Comparison of ENCODE assay signal across 31 cellular contexts in the genomic region with DNA sequence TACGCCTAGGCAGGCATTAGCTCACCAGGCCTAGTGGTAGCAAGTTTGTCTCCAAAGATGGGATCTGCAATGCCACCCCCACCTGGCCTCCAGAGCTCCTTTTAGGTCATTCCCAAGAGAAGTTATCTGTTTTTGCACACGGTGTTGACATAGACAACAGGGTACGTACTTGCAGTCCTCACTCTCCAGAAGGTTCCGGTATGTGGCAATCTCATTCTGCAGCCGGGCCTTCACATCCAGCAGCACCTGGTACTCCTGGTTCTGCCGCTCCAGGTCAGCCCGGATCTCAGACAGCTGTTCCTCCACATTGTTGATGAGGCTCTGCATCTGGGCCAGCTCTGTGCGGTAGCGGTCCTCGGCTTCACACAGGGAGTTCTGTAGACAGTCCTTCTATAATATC. TPM values are rescaled to one million over a fixed set of nuclear protein-coding genes. Genes with fewer than 3 reads are reported as not detected.
DNase-seq lines count a peak whose midpoint lies in the region; ATAC-seq, FAIRE-seq and TF ChIP-seq lines count a peak whose summit lies in the region.
"Had no signal": no experiment of that assay in that cellular context is flagged by ENCODE, and none has a peak within 500 bp of the region (broad histone marks: within the 10 kb centered on the region; RNA-seq: fewer than 3 reads in every experiment).

No MANE protein-coding gene starts in this region.

- no peaks in the 10 kb centered on the region for H3K4me1 ChIP-seq in K562 (replicated peaks in 1 of 2; ENCODE audit: control insufficient read depth in 2 of 2, insufficient read depth in 2 of 2, low read length in 2 of 2)
- peaks cover 0 to 4% of the 10 kb centered on the region in 2 experiments for H3K4me1 ChIP-seq in trophoblast cell (ENCODE audit: control insufficient read depth in 1 of 2, insufficient read depth in 2 of 2, low read length in 2 of 2)
- H3K4me1 ChIP-seq in smooth muscle cell (ENCODE audit: low read depth): no peaks in the 10 kb centered on the region
- H3K4me1 ChIP-seq: BE2C had no signal

- CTCF ChIA-PET in K562 (lab: Yijun Ruan, JAX; ENCODE audit: low intra/inter-chr PET ratio): no interaction called here

- ATAC-seq in K562: no peak
- ATAC-seq: GM12878 had no signal

- H3K27me3 ChIP-seq in K562 (ENCODE audit: control insufficient read depth in 2 of 2, insufficient read depth in 2 of 2, low read length in 2 of 2): peaks cover 11 to 51% of the 10 kb centered on the region in 2 experiments; a peak in 3 of 5 replicates
- H3K27me3 ChIP-seq in trophoblast cell (ENCODE audit: insufficient read depth, low read length): no peaks in the 10 kb centered on the region
- H3K27me3 ChIP-seq in smooth muscle cell (ENCODE audit: low read depth): no peaks in the 10 kb centered on the region
- H3K27me3 ChIP-seq: BE2C, BLaER1 had no signal

- H2AFZ ChIP-seq in K562 (ENCODE audit: low read depth, low read length) (no peak overlapping the region), trophoblast cell (ENCODE audit: insufficient read depth, low read length, poor library complexity) (no peak overlapping the region), smooth muscle cell (ENCODE audit: low read depth) (no peak overlapping the region)

- no peaks in the 10 kb centered on the region for H3K79me1 ChIP-seq in trophoblast cell (ENCODE audit: low read length)

- no peak overlapping the region for H3K4ac ChIP-seq in trophoblast cell (ENCODE audit: low read depth, low read length)

- no peak for FAIRE-seq in K562 (lab: Jason Lieb, UNC)
- FAIRE-seq: A204.1, GM12878, GM12892, GM18507 had no signal

- BruUV-seq in K562 (replicated peaks; lab: Mats Ljungman, UMichigan): no TSS peak

- H3K4me2 ChIP-seq in K562 (ENCODE audit: insufficient read depth, low read length) (no peak overlapping the region), trophoblast cell (ENCODE audit: low read length) (no peak overlapping the region), smooth muscle cell (no peak overlapping the region)
- H3K4me2 ChIP-seq: BLaER1 had no signal

- no peak for TF ChIP-seq CTCF in K562 (IDR thresholded peaks at IDR 0.05 in 2 of 3, conservative IDR thresholded peaks at IDR 0.05 in 1 of 3; ENCODE audit: insufficient read depth in 2 of 3, low read depth in 1 of 3, low read length in 3 of 3)
- no peak for TF ChIP-seq CTCF in smooth muscle cell (IDR thresholded peaks at IDR 0.05; ENCODE audit: borderline replicate concordance, insufficient read depth, poor library complexity, severe bottlenecking)

- H3K9ac ChIP-seq in K562 (ENCODE audit: insufficient read depth in 1 of 2, low read depth in 2 of 2, low read length in 2 of 2) (no peak overlapping the region), trophoblast cell (ENCODE audit: low read length) (no peak overlapping the region), smooth muscle cell (ENCODE audit: low read depth) (no peak overlapping the region)
- H3K9ac ChIP-seq: BLaER1 had no signal

- no peak overlapping the region for H3K18ac ChIP-seq in trophoblast cell (ENCODE audit: low read length)

- DNase-seq in K562 (ENCODE audit: extremely low read depth in 1 of 4, low spot score in 3 of 4): no peak
- DNase-seq in ecto neural progenitor cell (ENCODE audit: low spot score): peak; percentile 34
- peak; percentile 82 to 90 for DNase-seq in trophoblast cell
- DNase-seq in smooth muscle cell (lab: John Stamatoyannopoulos, UW; ENCODE audit: unreplicated experiment): no peak
- DNase-seq in H4 (ENCODE audit: low spot score): no peak
- no peak for DNase-seq in NCI-H510A treated with DMSO at 0.1 percent for 48 hours (lab: John Stamatoyannopoulos, UW)
- DNase-seq: 8988T; ACHN; BE2C; C1 segment of cervical spinal cord; CD4-positive, alpha-beta memory T cell; CD4-positive, CD25-positive, alpha-beta regulatory T cell; CD8-positive, alpha-beta memory T cell; COR-L47; DMS 273 treated with DMSO at 0.1 percent for 48 hours; DMS153; DMS53; DMS79; DND-41; EL; GDM1 had no signal

- H3K23ac ChIP-seq in trophoblast cell (ENCODE audit: low read length): no peak overlapping the region

- no peak overlapping the region for H2BK5ac ChIP-seq in trophoblast cell (ENCODE audit: low read depth, low read length, poor library complexity)

- TF ChIP-seq POLR2A in K562 (conservative IDR thresholded peaks at IDR 0.05): no peak

- no peak overlapping the region for H2BK12ac ChIP-seq in trophoblast cell (ENCODE audit: low read length)

- no peak overlapping the region for H2AK5ac ChIP-seq in trophoblast cell (ENCODE audit: low read length)

- 3% methylated on average over 10 of the region's 10 CpGs for WGBS in K562 (ENCODE audit: insufficient coverage, low coverage, missing lambda C conversion rate)
- whole genome bisulfite sequencing in trophoblast cell (ENCODE audit: extremely low coverage, insufficient coverage, insufficient read length): no CpG with 5 or more reads among the region's 10 CpGs
- 96% methylated on average over 10 of the region's 10 CpGs for WGBS in smooth muscle cell (ENCODE audit: low lambda C conversion rate)

- H3K36me3 ChIP-seq in K562 (ENCODE audit: control insufficient read depth, insufficient read depth, low read length) (no peaks in the 10 kb centered on the region), trophoblast cell (ENCODE audit: control insufficient read depth in 1 of 2, insufficient read depth in 2 of 2, low read length in 2 of 2) (no peaks in the 10 kb centered on the region), smooth muscle cell (ENCODE audit: low read depth) (no peaks in the 10 kb centered on the region)
- H3K36me3 ChIP-seq: BE2C, BLaER1 had no signal

- no peak overlapping the region for H2BK120ac ChIP-seq in trophoblast cell (ENCODE audit: insufficient read depth, low read length, poor library complexity)

- intact Hi-C loops in K562 (cut with micrococcal nuclease): no loop called here

- no peak overlapping the region for H4K12ac ChIP-seq in trophoblast cell (ENCODE audit: low read depth, low read length)

- TF ChIP-seq RAD21 in K562 (CRISPR knock-in tag; conservative IDR thresholded peaks at IDR 0.05 in 1 of 2, IDR thresholded peaks at IDR 0.05 in 1 of 2): no peak

- POLR2A ChIA-PET in K562 (lab: Yijun Ruan, JAX): interaction anchor here (1.8 kb wide), 1 partner anchor 10 kb away, joined by 8 read pairs; no protein-coding TSS in a partner anchor

- H3K79me2 ChIP-seq in K562 (ENCODE audit: control insufficient read depth, insufficient read depth, low read length): no peaks in the 10 kb centered on the region
- H3K79me2 ChIP-seq in trophoblast cell (ENCODE audit: control insufficient read depth, insufficient read depth, low read length, poor library complexity): no peaks in the 10 kb centered on the region
- H3K79me2 ChIP-seq in smooth muscle cell (ENCODE audit: low read depth): no peaks in the 10 kb centered on the region

- in situ Hi-C loops in K562 (cut with MboI): no loop called here

- H3K14ac ChIP-seq in trophoblast cell (ENCODE audit: low read length): no peak overlapping the region

- H4K8ac ChIP-seq in trophoblast cell (ENCODE audit: low read depth, low read length): no peak overlapping the region

- no peak overlapping the region for H3K4me3 ChIP-seq in K562
- no peak overlapping the region for H3K4me3 ChIP-seq in trophoblast cell (ENCODE audit: low read depth, low read length)
- no peak overlapping the region for H3K4me3 ChIP-seq in smooth muscle cell
- H3K4me3 ChIP-seq: BLaER1, GM12878 had no signal

- H3K9me3 ChIP-seq in K562 (replicated peaks; ENCODE audit: control insufficient read depth, insufficient read depth, low read depth, low read length) (no peaks in the 10 kb centered on the region), trophoblast cell (ENCODE audit: insufficient read depth, low read depth, low read length) (peaks cover 3% of the 10 kb centered on the region), smooth muscle cell (replicated peaks; ENCODE audit: low read depth) (no peaks in the 10 kb centered on the region)
- H3K9me3 ChIP-seq: BE2C, BLaER1 had no signal

- TF ChIP-seq EP300 in K562 (IDR thresholded peaks at IDR 0.05; ENCODE audit: low read length): no peak

- H4K20me1 ChIP-seq in K562 (replicated peaks; ENCODE audit: control insufficient read depth, insufficient read depth, low read length) (no peaks in the 10 kb centered on the region; the same call in 1 of the 2 replicates), smooth muscle cell (ENCODE audit: low read depth) (no peaks in the 10 kb centered on the region)
- H4K20me1 ChIP-seq: BLaER1 had no signal

- peaks cover 9% of the 10 kb centered on the region for H3F3A ChIP-seq in smooth muscle cell (ENCODE audit: low read depth)

- H4K91ac ChIP-seq in trophoblast cell (ENCODE audit: low read depth, low read length): no peak overlapping the region

- no peaks in the 10 kb centered on the region for H3K9me1 ChIP-seq in K562 (ENCODE audit: control insufficient read depth, insufficient read depth, low read length)

- H3K27ac ChIP-seq in K562 (ENCODE audit: extremely low read depth, low read depth, low read length) (no peak overlapping the region), trophoblast cell (ENCODE audit: low read depth, low read length) (no peak overlapping the region), smooth muscle cell (ENCODE audit: low read depth) (no peak overlapping the region)
- H3K27ac ChIP-seq: BLaER1 had no signal

RNA-seq across cellular contexts. Expression of a gene that starts 9.8 kb away (rescaled TPM):
- not detected in 2 replicates for total RNA-seq in K562 (2011; cell fraction: chromatin; rRNA removed; ENCODE audit: low replicate concordance)
- total RNA-seq in K562 (2011; cell fraction: nucleolus; rRNA removed): not detected in 2 replicates
- total RNA-seq in K562 (2011; cell fraction: nucleoplasm; rRNA removed): not detected in 2 replicates
- total RNA-seq in K562 (2014; rRNA removed) (not detected in 2 replicates), K562 (2014; rRNA removed; fragmentation: Illumina TruSeq; extraction: Trizol) (not detected in 2 replicates), K562 (2015; rRNA removed; fragmentation: Illumina TruSeq; extraction: Trizol) (not detected in 2 replicates), K562 (2021) (not detected in 2 replicates), smooth muscle cell (not detected in 2 replicates)
- polyA plus RNA-seq in K562 (2011; rRNA removed) (not detected in 2 replicates), K562 (2014; fragmentation: Illumina TruSeq; extraction: Trizol) (not detected in 2 replicates), K562 (2014; fragmentation: Nextera tagmentation; extraction: Ambion mirVana) (not detected), K562 (2014; rRNA removed) (not detected in 2 replicates), smooth muscle cell (not detected in 2 replicates)
- polyA plus RNA-seq in K562 (2011; cell fraction: cytosol; rRNA removed): not detected in 2 replicates
- not detected in 2 replicates for polyA plus RNA-seq in K562 (2011; cell fraction: nucleus; rRNA removed)
- not detected in 2 replicates for polyA plus RNA-seq in K562 (2012)
- polyA minus RNA-seq in K562 (2011; rRNA and poly(A)+ RNA removed): not detected in 2 replicates
- not detected in 2 replicates for polyA minus RNA-seq in K562 (2011; cell fraction: cytosol; rRNA and poly(A)+ RNA removed)
- not detected in 2 replicates for polyA minus RNA-seq in K562 (2011; cell fraction: nucleus; rRNA and poly(A)+ RNA removed)
- not detected in 2 replicates for polyA plus RNA-seq in trophoblast cell (2013)
- total RNA-seq in H4 (2014; rRNA removed; shearing (Covaris generic)): not detected in 2 replicates
- total RNA-seq: A673; CD4-positive, alpha-beta memory T cell; CD4-positive, CD25-positive, alpha-beta regulatory T cell; CD8-positive, alpha-beta memory T cell; Daoy; G401; GM12878 had no signal
- polyA plus RNA-seq: AG04450; CD14-positive monocyte; CD4-positive, alpha-beta memory T cell; CD4-positive, CD25-positive, alpha-beta regulatory T cell; CD8-positive, alpha-beta memory T cell; GM12878 had no signal

RNA-seq across cellular contexts. Expression of a gene that starts 17.2 kb away (rescaled TPM):
- total RNA-seq in K562 (2011; cell fraction: chromatin; rRNA removed; ENCODE audit: low replicate concordance): not detected in 2 replicates
- total RNA-seq in K562 (2011; cell fraction: nucleolus; rRNA removed): not detected in 2 replicates
- not detected in 2 replicates for total RNA-seq in K562 (2011; cell fraction: nucleoplasm; rRNA removed)
- total RNA-seq in K562 (2014; rRNA removed) (not detected in 2 replicates), K562 (2014; rRNA removed; fragmentation: Illumina TruSeq; extraction: Trizol) (not detected in 2 replicates), K562 (2015; rRNA removed; fragmentation: Illumina TruSeq; extraction: Trizol) (not detected in 2 replicates), K562 (2021) (not detected in 2 replicates), smooth muscle cell (0.18 and 0.40 TPM in 2 replicates)
- polyA plus RNA-seq in K562 (2011; rRNA removed) (not detected in 2 replicates), K562 (2014; fragmentation: Illumina TruSeq; extraction: Trizol) (not detected in 2 replicates), K562 (2014; fragmentation: Nextera tagmentation; extraction: Ambion mirVana) (not detected), K562 (2014; rRNA removed) (not detected in 2 replicates), smooth muscle cell (not detected in 2 replicates)
- not detected in 2 replicates for polyA plus RNA-seq in K562 (2011; cell fraction: cytosol; rRNA removed)
- not detected in 2 replicates for polyA plus RNA-seq in K562 (2011; cell fraction: nucleus; rRNA removed)
- not detected in 2 replicates for polyA plus RNA-seq in K562 (2012)
- not detected in 2 replicates for polyA minus RNA-seq in K562 (2011; rRNA and poly(A)+ RNA removed)
- not detected in 2 replicates for polyA minus RNA-seq in K562 (2011; cell fraction: cytosol; rRNA and poly(A)+ RNA removed)
- polyA minus RNA-seq in K562 (2011; cell fraction: nucleus; rRNA and poly(A)+ RNA removed): not detected in 2 replicates
- 0.03 and 0.07 TPM in 2 replicates for polyA plus RNA-seq in trophoblast cell (2013)
- total RNA-seq in H4 (2014; rRNA removed; shearing (Covaris generic)): not detected in 2 replicates
- total RNA-seq: A673; CD4-positive, alpha-beta memory T cell; CD4-positive, CD25-positive, alpha-beta regulatory T cell; CD8-positive, alpha-beta memory T cell; Daoy; G401; GM12878 had no signal
- polyA plus RNA-seq: AG04450; CD14-positive monocyte; CD4-positive, alpha-beta memory T cell; CD4-positive, CD25-positive, alpha-beta regulatory T cell; CD8-positive, alpha-beta memory T cell; GM12878 had no signal

RNA-seq across cellular contexts. Expression of a gene that starts 25.1 kb away (rescaled TPM):
- total RNA-seq in K562 (2011; cell fraction: chromatin; rRNA removed; ENCODE audit: low replicate concordance): not detected in 2 replicates
- not detected in 2 replicates for total RNA-seq in K562 (2011; cell fraction: nucleolus; rRNA removed)
- total RNA-seq in K562 (2011; cell fraction: nucleoplasm; rRNA removed): not detected in 2 replicates
- total RNA-seq in K562 (2014; rRNA removed): not detected in 2 replicates
- total RNA-seq in K562 (2014; rRNA removed; fragmentation: Illumina TruSeq; extraction: Trizol): not detected in 2 replicates
- total RNA-seq in K562 (2015; rRNA removed; fragmentation: Illumina TruSeq; extraction: Trizol): not detected in 2 replicates
- not detected in 2 replicates for total RNA-seq in K562 (2021)
- not detected in 2 replicates for polyA plus RNA-seq in K562 (2011; rRNA removed)
- not detected in 2 replicates for polyA plus RNA-seq in K562 (2011; cell fraction: cytosol; rRNA removed)
- not detected in 2 replicates for polyA plus RNA-seq in K562 (2011; cell fraction: nucleus; rRNA removed)
- polyA plus RNA-seq in K562 (2012): not detected in 2 replicates
- not detected in 2 replicates for polyA plus RNA-seq in K562 (2014; fragmentation: Illumina TruSeq; extraction: Trizol)
- not detected for polyA plus RNA-seq in K562 (2014; fragmentation: Nextera tagmentation; extraction: Ambion mirVana)
- not detected in 2 replicates for polyA plus RNA-seq in K562 (2014; rRNA removed)
- not detected in 2 replicates for polyA minus RNA-seq in K562 (2011; rRNA and poly(A)+ RNA removed)
- polyA minus RNA-seq in K562 (2011; cell fraction: cytosol; rRNA and poly(A)+ RNA removed): not detected in 2 replicates
- polyA minus RNA-seq in K562 (2011; cell fraction: nucleus; rRNA and poly(A)+ RNA removed): not detected in 2 replicates
- polyA plus RNA-seq in trophoblast cell (2013): not detected in 2 replicates
- total RNA-seq in smooth muscle cell: 18.6 and 23.1 TPM in 2 replicates
- polyA plus RNA-seq in smooth muscle cell: 5.3 and 8.5 TPM in 2 replicates
- 0.12 and 0.21 TPM in 2 replicates for total RNA-seq in H4 (2014; rRNA removed; shearing (Covaris generic))
- total RNA-seq: A673; CD4-positive, alpha-beta memory T cell; CD4-positive, CD25-positive, alpha-beta regulatory T cell; CD8-positive, alpha-beta memory T cell; G401; GM12878 had no signal
- polyA plus RNA-seq: CD14-positive monocyte; CD4-positive, alpha-beta memory T cell; CD4-positive, CD25-positive, alpha-beta regulatory T cell; CD8-positive, alpha-beta memory T cell; GM12878 had no signal

RNA-seq across cellular contexts. Expression of a gene that starts 33.6 kb away (rescaled TPM):
- total RNA-seq in K562 (2011; cell fraction: chromatin; rRNA removed; ENCODE audit: low replicate concordance): not detected in 2 replicates
- total RNA-seq in K562 (2011; cell fraction: nucleolus; rRNA removed): not detected in 2 replicates
- not detected in 2 replicates for total RNA-seq in K562 (2011; cell fraction: nucleoplasm; rRNA removed)
- total RNA-seq in K562 (2014; rRNA removed): not detected in 2 replicates
- not detected in 2 replicates for total RNA-seq in K562 (2014; rRNA removed; fragmentation: Illumina TruSeq; extraction: Trizol)
- total RNA-seq in K562 (2015; rRNA removed; fragmentation: Illumina TruSeq; extraction: Trizol): not detected in 2 replicates
- not detected in 2 replicates for total RNA-seq in K562 (2021)
- not detected in 2 replicates for polyA plus RNA-seq in K562 (2011; rRNA removed)
- polyA plus RNA-seq in K562 (2011; cell fraction: cytosol; rRNA removed): not detected in 2 replicates
- polyA plus RNA-seq in K562 (2011; cell fraction: nucleus; rRNA removed): not detected in 2 replicates
- not detected in 2 replicates for polyA plus RNA-seq in K562 (2012)
- polyA plus RNA-seq in K562 (2014; fragmentation: Illumina TruSeq; extraction: Trizol): not detected in 2 replicates
- not detected for polyA plus RNA-seq in K562 (2014; fragmentation: Nextera tagmentation; extraction: Ambion mirVana)
- not detected in 2 replicates for polyA plus RNA-seq in K562 (2014; rRNA removed)
- not detected in 2 replicates for polyA minus RNA-seq in K562 (2011; rRNA and poly(A)+ RNA removed)
- not detected in 2 replicates for polyA minus RNA-seq in K562 (2011; cell fraction: cytosol; rRNA and poly(A)+ RNA removed)
- not detected in 2 replicates for polyA minus RNA-seq in K562 (2011; cell fraction: nucleus; rRNA and poly(A)+ RNA removed)
- not detected in 2 replicates for polyA plus RNA-seq in trophoblast cell (2013)
- total RNA-seq in smooth muscle cell: not detected in 2 replicates
- not detected in 2 replicates for polyA plus RNA-seq in smooth muscle cell
- total RNA-seq in H4 (2014; rRNA removed; shearing (Covaris generic)): not detected in 2 replicates
- total RNA-seq: A673; CD4-positive, alpha-beta memory T cell; CD4-positive, CD25-positive, alpha-beta regulatory T cell; CD8-positive, alpha-beta memory T cell; Daoy; G401; GM12878 had no signal
- polyA plus RNA-seq: CD14-positive monocyte; CD4-positive, alpha-beta memory T cell; CD4-positive, CD25-positive, alpha-beta regulatory T cell; CD8-positive, alpha-beta memory T cell; GM12878 had no signal

RNA-seq across cellular contexts. Expression of a gene that starts 37.6 kb away (rescaled TPM):
- total RNA-seq in K562 (2011; cell fraction: chromatin; rRNA removed; ENCODE audit: low replicate concordance): not detected in 2 replicates
- not detected in 2 replicates for total RNA-seq in K562 (2011; cell fraction: nucleolus; rRNA removed)
- total RNA-seq in K562 (2011; cell fraction: nucleoplasm; rRNA removed): not detected in 2 replicates
- total RNA-seq in K562 (2014; rRNA removed): not detected in 2 replicates
- not detected in 2 replicates for total RNA-seq in K562 (2014; rRNA removed; fragmentation: Illumina TruSeq; extraction: Trizol)
- total RNA-seq in K562 (2015; rRNA removed; fragmentation: Illumina TruSeq; extraction: Trizol): not detected in 2 replicates
- total RNA-seq in K562 (2021): not detected in 2 replicates
- not detected in 2 replicates for polyA plus RNA-seq in K562 (2011; rRNA removed)
- polyA plus RNA-seq in K562 (2011; cell fraction: cytosol; rRNA removed): not detected in 2 replicates
- polyA plus RNA-seq in K562 (2011; cell fraction: nucleus; rRNA removed): not detected in 2 replicates
- polyA plus RNA-seq in K562 (2012): not detected in 2 replicates
- not detected in 2 replicates for polyA plus RNA-seq in K562 (2014; fragmentation: Illumina TruSeq; extraction: Trizol)
- not detected for polyA plus RNA-seq in K562 (2014; fragmentation: Nextera tagmentation; extraction: Ambion mirVana)
- not detected in 2 replicates for polyA plus RNA-seq in K562 (2014; rRNA removed)
- polyA minus RNA-seq in K562 (2011; rRNA and poly(A)+ RNA removed): not detected in 2 replicates
- polyA minus RNA-seq in K562 (2011; cell fraction: cytosol; rRNA and poly(A)+ RNA removed): not detected in 2 replicates
- polyA minus RNA-seq in K562 (2011; cell fraction: nucleus; rRNA and poly(A)+ RNA removed): not detected in 2 replicates
- 0.03 and 0.04 TPM in 2 replicates for polyA plus RNA-seq in trophoblast cell (2013)
- 2.3 and 2.7 TPM in 2 replicates for total RNA-seq in smooth muscle cell
- polyA plus RNA-seq in smooth muscle cell: 1.1 and 1.8 TPM in 2 replicates
- total RNA-seq in H4 (2014; rRNA removed; shearing (Covaris generic)): not detected in 2 replicates
- total RNA-seq: A673; CD4-positive, alpha-beta memory T cell; CD4-positive, CD25-positive, alpha-beta regulatory T cell; CD8-positive, alpha-beta memory T cell; Daoy; G401; GM12878 had no signal
- polyA plus RNA-seq: AG04450; CD14-positive monocyte; CD4-positive, alpha-beta memory T cell; CD4-positive, CD25-positive, alpha-beta regulatory T cell; CD8-positive, alpha-beta memory T cell; GM12878 had no signal

Comparison
In these comparisons a context has a peak if more than half of its experiments do, and no peak if none do; other contexts are left out.
1. DNase-seq: peak in ecto neural progenitor cell (single experiment) and trophoblast cell (2 of 2); none in K562 (0 of 4), smooth muscle cell (single experiment), H4 (single experiment) and NCI-H510A treated with DMSO at 0.1 percent for 48 hours (single experiment).
2. RNA of a gene that starts 25.1 kb away (total RNA-seq): 18.6 to 23.1 TPM in smooth muscle cell; 0.12 to 0.21 TPM in H4 and not detected in K562; every median in the first group is over 10 times any median in the second.